Comparison of ENCODE assay signal across 8 cellular contexts in genomic region chr17:49746791-49747490, GRCh38.
DNase-seq lines count a peak whose midpoint lies in the region; ATAC-seq and TF ChIP-seq lines count a peak whose summit lies in the region.

No MANE protein-coding gene starts in this region.

- peak; percentile 53 for ATAC-seq in GM19455 (IDR thresholded peaks at IDR 0.05; ENCODE audit: unreplicated experiment)
- ATAC-seq in HG03457 (IDR thresholded peaks at IDR 0.05; ENCODE audit: unreplicated experiment), result peak; percentile 45
- no peak for ATAC-seq in SK-N-SH treated with all-trans-retinoic acid at 6 μM for 48 hours

- TF ChIP-seq CTCF in GM10266 (IDR thresholded peaks at IDR 0.05; ENCODE audit: control insufficient read depth, insufficient read depth, low read depth, missing control alignments), result no peak

- DNase-seq in GM10266 (ENCODE audit: extremely low spot score), result peak; percentile 43
- DNase-seq in effector CD4-positive, alpha-beta T cell, result peak; percentile 32
- DNase-seq in epidermal melanocyte (ENCODE audit: insufficient read length, low spot score), result no peak
- DNase-seq in NCI-H1694 treated with DMSO at 0.1 percent for 48 hours (lab: John Stamatoyannopoulos, UW), result no peak
- DNase-seq in cortex of kidney (lab: John Stamatoyannopoulos, UW), result no peak

TF ChIP-seq in SK-N-SH treated with all-trans-retinoic acid at 6 μM for 48 hours, 23 proteins besides CTCF, POLR2A, EP300 and RAD21:
- no peak for TF ChIP-seq ZNF70 (CRISPR knock-in tag; IDR thresholded peaks at IDR 0.05)
- no peak for TF ChIP-seq TOX (CRISPR knock-in tag; IDR thresholded peaks at IDR 0.05; ENCODE audit: borderline replicate concordance)
- no peak for TF ChIP-seq ISL1 (CRISPR knock-in tag; IDR thresholded peaks at IDR 0.05)
- no peak for TF ChIP-seq POU6F1 (CRISPR knock-in tag; IDR thresholded peaks at IDR 0.05; ENCODE audit: borderline replicate concordance, low read depth)
- no peak for TF ChIP-seq BACH2 (CRISPR knock-in tag; IDR thresholded peaks at IDR 0.05; ENCODE audit: borderline replicate concordance)
- TF ChIP-seq ESRRG (CRISPR knock-in tag; IDR thresholded peaks at IDR 0.05), result no peak

Comparison
In these comparisons a context has a peak if more than half of its experiments do, and no peak if none do; other contexts are left out.
1. DNase-seq: peak in GM10266 (single experiment) and effector CD4-positive, alpha-beta T cell (single experiment); none in epidermal melanocyte (single experiment), NCI-H1694 treated with DMSO at 0.1 percent for 48 hours (single experiment) and cortex of kidney (single experiment).